In the genomic region with DNA sequence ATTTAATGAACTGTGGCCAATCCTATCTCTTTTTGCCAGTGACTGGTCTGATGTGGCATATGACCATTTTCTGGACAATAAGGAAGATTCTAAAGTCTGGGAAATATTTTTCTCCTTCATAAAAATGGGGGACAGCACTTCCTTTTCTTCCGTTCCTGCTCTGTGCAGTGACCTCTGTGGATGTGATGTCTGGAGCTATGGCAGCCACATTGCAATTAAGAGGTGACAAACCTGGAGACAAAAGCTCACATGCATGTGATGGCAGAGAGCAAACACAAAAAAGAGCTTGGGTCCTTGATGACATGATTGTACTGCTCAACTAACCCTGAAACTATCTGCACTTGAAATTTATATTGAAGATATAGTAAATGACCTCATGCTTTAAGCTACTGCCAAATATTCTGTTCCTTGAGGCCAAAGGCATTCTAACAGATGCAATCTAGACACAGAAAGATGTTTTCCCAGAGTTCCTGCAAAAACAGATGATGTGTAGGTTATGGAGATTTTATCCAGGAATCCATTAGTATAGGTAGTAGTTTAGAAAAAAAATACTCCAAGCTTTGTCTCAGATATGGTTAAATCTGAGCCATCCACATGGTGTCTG, we compare ENCODE assay signal across 1 cellular context.
TF ChIP-seq lines count a peak whose summit lies in the region.

No MANE protein-coding gene starts in this region.

TF ChIP-seq in HEK293, 187 proteins besides CTCF, POLR2A, EP300 and RAD21 (continued from another document):
- TF ChIP-seq, protein P1, sequence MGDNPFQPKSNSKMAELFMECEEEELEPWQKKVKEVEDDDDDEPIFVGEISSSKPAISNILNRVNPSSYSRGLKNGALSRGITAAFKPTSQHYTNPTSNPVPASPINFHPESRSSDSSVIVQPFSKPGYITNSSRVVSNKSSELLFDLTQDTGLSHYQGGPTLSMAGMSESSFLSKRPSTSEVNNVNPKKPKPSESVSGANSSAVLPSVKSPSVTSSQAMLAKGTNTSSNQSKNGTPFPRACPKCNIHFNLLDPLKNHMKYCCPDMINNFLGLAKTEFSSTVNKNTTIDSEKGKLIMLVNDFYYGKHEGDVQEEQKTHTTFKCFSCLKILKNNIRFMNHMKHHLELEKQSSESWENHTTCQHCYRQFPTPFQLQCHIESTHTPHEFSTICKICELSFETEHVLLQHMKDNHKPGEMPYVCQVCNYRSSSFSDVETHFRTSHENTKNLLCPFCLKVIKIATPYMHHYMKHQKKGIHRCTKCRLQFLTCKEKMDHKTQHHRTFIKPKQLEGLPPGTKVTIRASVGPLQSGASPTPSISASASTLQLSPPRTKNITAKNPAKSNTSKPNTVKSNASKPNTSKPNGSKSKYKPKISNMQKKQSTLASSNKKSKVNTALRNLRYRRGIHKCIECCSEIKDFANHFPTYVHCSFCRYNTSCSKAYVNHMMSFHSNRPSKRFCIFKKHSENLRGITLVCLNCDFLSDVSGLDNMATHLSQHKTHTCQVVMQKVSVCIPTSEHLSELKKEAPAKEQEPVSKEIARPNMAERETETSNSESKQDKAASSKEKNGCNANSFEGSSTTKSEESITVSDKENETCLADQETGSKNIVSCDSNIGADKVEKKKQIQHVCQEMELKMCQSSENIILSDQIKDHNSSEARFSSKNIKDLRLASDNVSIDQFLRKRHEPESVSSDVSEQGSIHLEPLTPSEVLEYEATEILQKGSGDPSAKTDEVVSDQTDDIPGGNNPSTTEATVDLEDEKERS (tag by site-specific recombination; IDR thresholded peaks at IDR 0.05), result peak; percentile 88
- TF ChIP-seq ZNF626 (tag by site-specific recombination; IDR thresholded peaks at IDR 0.05), result peak; percentile 57; the same call in 1 of the 2 replicates
- TF ChIP-seq, protein P2, sequence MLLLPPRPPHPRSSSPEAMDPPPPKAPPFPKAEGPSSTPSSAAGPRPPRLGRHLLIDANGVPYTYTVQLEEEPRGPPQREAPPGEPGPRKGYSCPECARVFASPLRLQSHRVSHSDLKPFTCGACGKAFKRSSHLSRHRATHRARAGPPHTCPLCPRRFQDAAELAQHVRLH (tag by site-specific recombination; IDR thresholded peaks at IDR 0.05), result peak; percentile 73
